11 cellular contexts compared by ENCODE assay signal in genomic region chr3:134315286-134316106, GRCh38. TPM values are rescaled to one million over a fixed set of nuclear protein-coding genes. Genes with fewer than 3 reads are reported as not detected.
DNase-seq lines count a peak whose midpoint lies in the region; ATAC-seq and TF ChIP-seq lines count a peak whose summit lies in the region.
"Had no signal": no experiment of that assay in that cellular context is flagged by ENCODE, and none has a peak within 500 bp of the region (broad histone marks: within the 10 kb centered on the region; RNA-seq: fewer than 3 reads in every experiment).

No MANE protein-coding gene starts in this region.

- no peaks in the 10 kb centered on the region for H3K9me3 ChIP-seq in endodermal cell (ENCODE audit: control insufficient read depth, low read length)
- H3K9me3 ChIP-seq in thyroid gland = no peaks in the 10 kb centered on the region

- WGBS in endodermal cell (ENCODE audit: insufficient coverage in 1 of 2, insufficient read length in 1 of 2), 2 experiments = 69 to 79% methylated on average over 14 of the region's 14 CpGs
- 59 to 67% methylated on average over 14 of the region's 14 CpGs for WGBS in thyroid gland, 2 donors

- peak overlapping the region; percentile 39 for H3K27ac Mint-ChIP-seq in endodermal cell
- no peak overlapping the region for H3K27ac Mint-ChIP-seq in stimulated activated memory B cell treated with anti-CD40 and anti-IgM and Interleukin-4, amounts not matched to agents 10 μg/mL and 1 μg/mL and 100 μg/mL, for 72 hours
- H3K27ac Mint-ChIP-seq: activated naive CD8-positive, alpha-beta T cell treated with anti-CD3 and anti-CD28 coated beads, Interleukin-2, amount 10 ng/mL, durations not matched to agents 7 days and 5 days had no signal

- H3K4me1 Mint-ChIP-seq in endodermal cell = peaks cover 24% of the 10 kb centered on the region
- H3K4me1 Mint-ChIP-seq in stimulated activated memory B cell treated with anti-CD40 and anti-IgM and Interleukin-4, amounts not matched to agents 10 μg/mL and 1 μg/mL and 100 μg/mL, for 72 hours = peaks cover 6% of the 10 kb centered on the region

- no peak overlapping the region for H3K4me3 ChIP-seq in endodermal cell (ENCODE audit: low read length)
- no peak overlapping the region for H3K4me3 ChIP-seq in thyroid gland (replicated peaks in 1 of 3)

- H3K4me3 Mint-ChIP-seq in endodermal cell = no peak overlapping the region
- H3K4me3 Mint-ChIP-seq in stimulated activated memory B cell treated with anti-CD40 and anti-IgM and Interleukin-4, amounts not matched to agents 10 μg/mL and 1 μg/mL and 100 μg/mL, for 72 hours = no peak overlapping the region
- H3K4me3 Mint-ChIP-seq: activated naive CD8-positive, alpha-beta T cell treated with anti-CD3 and anti-CD28 coated beads, Interleukin-2, amount 10 ng/mL, durations not matched to agents 7 days and 5 days had no signal

- no peak overlapping the region for H3K9ac ChIP-seq in endodermal cell (ENCODE audit: extremely low read depth, low read length, poor library complexity, severe bottlenecking)

- DNase-seq in NCI-H226 (peak; percentile 88), endodermal cell (peak; percentile 68), lung microvascular endothelial cell (ENCODE audit: low read depth in 2 of 2) (peak; percentile 44 to 85), thyroid gland (peak; percentile 19 to 25), T-helper 2 cell (no peak), NCI-H1436 treated with DMSO at 0.1 percent for 48 hours (lab: John Stamatoyannopoulos, UW) (no peak)
- DNase-seq: activated naive CD8-positive, alpha-beta T cell treated with anti-CD3 and anti-CD28 coated beads, Interleukin-2, amount 10 ng/mL, durations not matched to agents 7 days and 5 days; NCI-H1092 treated with DMSO at 0.1 percent for 48 hours; SW 1271 had no signal

- H3K36me3 ChIP-seq in endodermal cell (ENCODE audit: control insufficient read depth, insufficient read depth, low read length) = no peaks in the 10 kb centered on the region
- H3K36me3 ChIP-seq in thyroid gland = no peaks in the 10 kb centered on the region

- H3K27me3 ChIP-seq in endodermal cell (ENCODE audit: control insufficient read depth, insufficient read depth, low read length, poor library complexity, severe bottlenecking) = no peaks in the 10 kb centered on the region
- no peaks in the 10 kb centered on the region for H3K27me3 ChIP-seq in thyroid gland

- H3K9me3 Mint-ChIP-seq in endodermal cell = no peaks in the 10 kb centered on the region
- no peaks in the 10 kb centered on the region for H3K9me3 Mint-ChIP-seq in stimulated activated memory B cell treated with anti-CD40 and anti-IgM and Interleukin-4, amounts not matched to agents 10 μg/mL and 1 μg/mL and 100 μg/mL, for 72 hours
- H3K9me3 Mint-ChIP-seq: activated naive CD8-positive, alpha-beta T cell treated with anti-CD3 and anti-CD28 coated beads, Interleukin-2, amount 10 ng/mL, durations not matched to agents 7 days and 5 days had no signal

- peaks cover 15% of the 10 kb centered on the region for H3K27me3 Mint-ChIP-seq in endodermal cell (ENCODE audit: insufficient read depth)
- peaks cover 58% of the 10 kb centered on the region for H3K27me3 Mint-ChIP-seq in stimulated activated memory B cell treated with anti-CD40 and anti-IgM and Interleukin-4, amounts not matched to agents 10 μg/mL and 1 μg/mL and 100 μg/mL, for 72 hours

- H3K4me1 ChIP-seq in endodermal cell (ENCODE audit: control insufficient read depth, insufficient read depth, low read length) (peaks cover 10% of the 10 kb centered on the region), thyroid gland (peaks cover 32 to 42% of the 10 kb centered on the region in 2 donors)

- no peak for TF ChIP-seq POLR2A in thyroid gland (IDR thresholded peaks at IDR 0.05)

- no peaks in the 10 kb centered on the region for H3K36me3 Mint-ChIP-seq in endodermal cell (ENCODE audit: low read depth)
- no peaks in the 10 kb centered on the region for H3K36me3 Mint-ChIP-seq in stimulated activated memory B cell treated with anti-CD40 and anti-IgM and Interleukin-4, amounts not matched to agents 10 μg/mL and 1 μg/mL and 100 μg/mL, for 72 hours
- H3K36me3 Mint-ChIP-seq: activated naive CD8-positive, alpha-beta T cell treated with anti-CD3 and anti-CD28 coated beads, Interleukin-2, amount 10 ng/mL, durations not matched to agents 7 days and 5 days had no signal

- no peak overlapping the region for H3K27ac ChIP-seq in endodermal cell (ENCODE audit: low read depth, low read length)
- peak overlapping the region in 2 of 3 donors; percentile 79 to 90 for H3K27ac ChIP-seq in thyroid gland

- TF ChIP-seq CTCF in endodermal cell (conservative IDR thresholded peaks at IDR 0.05) (no peak), thyroid gland (IDR thresholded peaks at IDR 0.05) (no peak)

- ATAC-seq in HG03432 (IDR thresholded peaks at IDR 0.05; ENCODE audit: unreplicated experiment) = no peak
- ATAC-seq in stimulated activated memory B cell treated with anti-CD40 and anti-IgM and Interleukin-4, amounts not matched to agents 10 μg/mL and 1 μg/mL and 100 μg/mL, for 72 hours = no peak

- intact Hi-C loops in thyroid gland (cut with DNase I) = no loop called here

RNA-seq across cellular contexts. Expression of gene AMOTL2, which starts 58.8 kb away (rescaled TPM):
- total RNA-seq in endodermal cell (100 to 1,000 TPM; 109 to 153 TPM), lung microvascular endothelial cell (45.8 and 98.2 TPM in 2 replicates), thyroid gland (100 to 1,000 TPM in 3 of 4 donors, 10 to 100 TPM in 1; 76.0 to 149 (median 117) TPM)
- polyA plus RNA-seq in endodermal cell (2013, experiment 1 of 2) = 59.2 TPM
- polyA plus RNA-seq in endodermal cell (2013, experiment 2 of 2) = 56.9 TPM
- total RNA-seq: activated naive CD8-positive, alpha-beta T cell treated with anti-CD3 and anti-CD28 coated beads, Interleukin-2, amount 10 ng/mL, durations not matched to agents 7 days and 5 days had no signal

Comparison
In these comparisons a context has a peak if more than half of its experiments do, and no peak if none do; other contexts are left out.
1. DNase-seq: peak in NCI-H226 (single experiment), endodermal cell (single experiment), lung microvascular endothelial cell (2 of 2) and thyroid gland (2 of 2); none in T-helper 2 cell (0 of 5) and NCI-H1436 treated with DMSO at 0.1 percent for 48 hours (single experiment).